In genomic region chr6:45563902-45564301, GRCh38 we compare ENCODE assay signal across 17 cellular contexts.
DNase-seq lines count a peak whose midpoint lies in the region; ATAC-seq, FAIRE-seq and TF ChIP-seq lines count a peak whose summit lies in the region.
"Had no signal": no experiment of that assay in that cellular context is flagged by ENCODE, and none has a peak within 500 bp of the region (broad histone marks: within the 10 kb centered on the region; RNA-seq: fewer than 3 reads in every experiment).

No MANE protein-coding gene starts in this region.

- H3K4me1 Mint-ChIP-seq in mesothelial cell of epicardium: peaks cover 49% of the 10 kb centered on the region

- no peak for DNase-seq in Right ventricle myocardium superior
- DNase-seq in cardiac septum (ENCODE audit: low spot score): no peak
- no peak for DNase-seq in mesothelial cell of epicardium (ENCODE audit: low spot score in 2 of 2, unreplicated experiment in 2 of 2)
- no peak for DNase-seq in psoas muscle
- DNase-seq in tibial artery: no peak
- DNase-seq in GM19239 (ENCODE audit: insufficient read length, low spot score): no peak
- no peak for DNase-seq in activated CD4-positive, alpha-beta T cell treated with anti-CD3 and anti-CD28 coated beads, Interleukin-2, amount 50 U/mL, for 4 hours
- DNase-seq: 8988T; AML-193; Caco-2; CD8-positive, alpha-beta memory T cell; DND-41; GDM1 had no signal

- H3K36me3 Mint-ChIP-seq in mesothelial cell of epicardium: no peaks in the 10 kb centered on the region

- H3K4me3 ChIP-seq in psoas muscle: no peak overlapping the region
- no peak overlapping the region for H3K4me3 ChIP-seq in tibial artery
- H3K4me3 ChIP-seq: BLaER1, HAP-1 had no signal

- ATAC-seq in Right ventricle myocardium superior (ENCODE audit: poor library complexity) (peak; percentile 84), psoas muscle (peak in 3 of 4 donors; percentile 70 to 93 (median 76))

- H3K27me3 ChIP-seq in psoas muscle (ENCODE audit: insufficient read depth in 3 of 3, low read length in 2 of 3) (no peaks in the 10 kb centered on the region), tibial artery (no peaks in the 10 kb centered on the region)
- H3K27me3 ChIP-seq: BLaER1 had no signal

- H3K4me1 ChIP-seq in psoas muscle (peaks cover 17% of the 10 kb centered on the region), tibial artery (peaks cover 0 to 16% (median 7%) of the 10 kb centered on the region in 4 donors)
- H3K4me1 ChIP-seq: BLaER1 had no signal

- peak overlapping the region; percentile 46 for H3K27ac ChIP-seq in psoas muscle
- H3K27ac ChIP-seq in tibial artery: no peak overlapping the region
- H3K27ac ChIP-seq: BLaER1 had no signal

- WGBS in psoas muscle, 3 donors: 30 to 68% (median 41%) methylated on average over 1 of the region's 1 CpG

- intact Hi-C loops in Right ventricle myocardium superior (cut with DNase I) (no loop called here), cardiac septum (cut with DNase I) (no loop called here), psoas muscle (cut with DNase I) (no loop called here), tibial artery (cut with DNase I; ENCODE audit: low total_unique reads) (no loop called here)

- no peaks in the 10 kb centered on the region for H3K9me3 Mint-ChIP-seq in mesothelial cell of epicardium
- H3K9me3 Mint-ChIP-seq: CD8-positive, alpha-beta memory T cell had no signal

- no peak overlapping the region for H3K4me3 Mint-ChIP-seq in mesothelial cell of epicardium
- H3K4me3 Mint-ChIP-seq: CD8-positive, alpha-beta memory T cell had no signal

- H3K27me3 Mint-ChIP-seq in mesothelial cell of epicardium (ENCODE audit: low read depth): no peaks in the 10 kb centered on the region

- H3K9me3 ChIP-seq in psoas muscle: no peaks in the 10 kb centered on the region
- no peaks in the 10 kb centered on the region for H3K9me3 ChIP-seq in tibial artery
- H3K9me3 ChIP-seq: BLaER1, Caco-2 had no signal

- no peak for FAIRE-seq in GM19239 (lab: Jason Lieb, UNC)
- FAIRE-seq: GM12892, H1 had no signal

- H3K27ac Mint-ChIP-seq in mesothelial cell of epicardium: peak overlapping the region; percentile 71

- H3K36me3 ChIP-seq in psoas muscle (ENCODE audit: insufficient read depth in 1 of 2, low read depth in 1 of 2): no peaks in the 10 kb centered on the region
- no peaks in the 10 kb centered on the region for H3K36me3 ChIP-seq in tibial artery
- H3K36me3 ChIP-seq: BLaER1, HAP-1 had no signal

- no peak for TF ChIP-seq CTCF in mesothelial cell of epicardium (IDR thresholded peaks at IDR 0.05; ENCODE audit: unreplicated experiment)
- no peak for TF ChIP-seq CTCF in psoas muscle (IDR thresholded peaks at IDR 0.05)
- no peak for TF ChIP-seq CTCF in tibial artery (IDR thresholded peaks at IDR 0.05)
